In genomic region chr7:31100870-31101269, GRCh38 we compare ENCODE assay signal across 29 cellular contexts. TPM values are rescaled to one million over a fixed set of nuclear protein-coding genes. Genes with fewer than 3 reads are reported as not detected.
DNase-seq lines count a peak whose midpoint lies in the region; ATAC-seq and TF ChIP-seq lines count a peak whose summit lies in the region.
"Had no signal": no experiment of that assay in that cellular context is flagged by ENCODE, and none has a peak within 500 bp of the region (broad histone marks: within the 10 kb centered on the region; RNA-seq: fewer than 3 reads in every experiment).

No MANE protein-coding gene starts in this region.

- H3K4me1 Mint-ChIP-seq in T-helper 2 cell treated with Interferon-gamma antibody and Interleukin-4, amounts not matched to agents 5 μg/mL and 100 μg/mL, for 36 hours (ENCODE audit: low read depth): no peaks in the 10 kb centered on the region
- H3K4me1 Mint-ChIP-seq: CD4-positive, CD25-positive, alpha-beta regulatory T cell; GM23338 had no signal

- WGBS in stomach, 5 donors: 80 to 100% (median 84%) methylated on average over 1 to 3 of the region's 3 CpGs

- H3K36me3 ChIP-seq in RWPE2 (ENCODE audit: low read depth) (no peaks in the 10 kb centered on the region), stomach (no peaks in the 10 kb centered on the region)
- H3K36me3 ChIP-seq: BLaER1, HAP-1 had no signal

- no peak overlapping the region for H3K4me3 Mint-ChIP-seq in T-helper 2 cell treated with Interferon-gamma antibody and Interleukin-4, amounts not matched to agents 5 μg/mL and 100 μg/mL, for 36 hours
- H3K4me3 Mint-ChIP-seq: CD4-positive, CD25-positive, alpha-beta regulatory T cell; GM23338; HFFc6 had no signal

- no peaks in the 10 kb centered on the region for H3K4me1 ChIP-seq in RWPE2 (ENCODE audit: insufficient read depth, poor library complexity, severe bottlenecking)
- no peaks in the 10 kb centered on the region for H3K4me1 ChIP-seq in stomach
- H3K4me1 ChIP-seq: BLaER1, HAP-1 had no signal

- TF ChIP-seq CTCF in RWPE2 (IDR thresholded peaks at IDR 0.05; ENCODE audit: poor library complexity, severe bottlenecking) (no peak), stomach (IDR thresholded peaks at IDR 0.05) (no peak)

- no peak for TF ChIP-seq POLR2A in stomach (IDR thresholded peaks at IDR 0.05)

- H3K27me3 Mint-ChIP-seq in T-helper 2 cell treated with Interferon-gamma antibody and Interleukin-4, amounts not matched to agents 5 μg/mL and 100 μg/mL, for 36 hours (ENCODE audit: low read depth): no peaks in the 10 kb centered on the region

- H3K9me3 Mint-ChIP-seq in T-helper 2 cell treated with Interferon-gamma antibody and Interleukin-4, amounts not matched to agents 5 μg/mL and 100 μg/mL, for 36 hours: no peaks in the 10 kb centered on the region
- H3K9me3 Mint-ChIP-seq: GM23338, HFFc6 had no signal

- intact Hi-C loops in stomach (cut with DNase I; ENCODE audit: low total_unique reads) (no loop called here), left colon (cut with DNase I, micrococcal nuclease) (no loop called here)

- H3K9me3 ChIP-seq in RWPE2 (ENCODE audit: severe bottlenecking) (no peaks in the 10 kb centered on the region), stomach (no peaks in the 10 kb centered on the region)
- H3K9me3 ChIP-seq: BLaER1, HAP-1 had no signal

- TF ChIP-seq EP300 in stomach (IDR thresholded peaks at IDR 0.05): no peak

- H3K27me3 ChIP-seq in RWPE2 (ENCODE audit: insufficient read depth, poor library complexity, severe bottlenecking) (peaks cover 4% of the 10 kb centered on the region), stomach (peaks cover 0 to 29% (median 0%) of the 10 kb centered on the region in 3 donors)
- H3K27me3 ChIP-seq: BLaER1 had no signal

- H3K36me3 Mint-ChIP-seq in T-helper 2 cell treated with Interferon-gamma antibody and Interleukin-4, amounts not matched to agents 5 μg/mL and 100 μg/mL, for 36 hours (ENCODE audit: low read depth): no peaks in the 10 kb centered on the region
- H3K36me3 Mint-ChIP-seq: CD4-positive, CD25-positive, alpha-beta regulatory T cell had no signal

- DNase-seq in activated effector memory CD4-positive, alpha-beta T cell treated with anti-CD3 and anti-CD28 coated beads, Interleukin-2, amount 50 U/mL, for 16 hours: peak; percentile 17
- no peak for DNase-seq in activated effector memory CD4-positive, alpha-beta T cell treated with Interleukin-2 at 50 U/mL for 16 hours
- DNase-seq in RWPE2 (ENCODE audit: low spot score) (peak; percentile 19), mesenteric fat pad (ENCODE audit: low spot score) (peak; percentile 55), stomach (peak; percentile 5), left colon (no peak)
- DNase-seq in T-helper 2 cell treated with Interferon-gamma antibody and Interleukin-4, amounts not matched to agents 5 μg/mL and 100 μg/mL, for 36 hours (ENCODE audit: low spot score): no peak
- DNase-seq: CD4-positive, CD25-positive, alpha-beta regulatory T cell; Kasumi-1; NCI-H1092 treated with DMSO at 0.1 percent for 48 hours; NCI-H1436; NCI-H187; NCI-H2081 treated with DMSO at 0.1 percent for 48 hours; NCI-H2171; NCI-H226; NCI-H510A; NCI-H69; Right ventricle myocardium superior had no signal

- no peak overlapping the region for H3K27ac ChIP-seq in RWPE2 (ENCODE audit: poor library complexity, severe bottlenecking)
- no peak overlapping the region for H3K27ac ChIP-seq in stomach
- H3K27ac ChIP-seq: BLaER1 had no signal

- H3K27ac Mint-ChIP-seq in T-helper 2 cell treated with Interferon-gamma antibody and Interleukin-4, amounts not matched to agents 5 μg/mL and 100 μg/mL, for 36 hours: no peak overlapping the region
- H3K27ac Mint-ChIP-seq: CD4-positive, CD25-positive, alpha-beta regulatory T cell; GM23338; HFFc6 had no signal

- H3K4me3 ChIP-seq in RWPE2 (ENCODE audit: severe bottlenecking) (no peak overlapping the region), stomach (no peak overlapping the region)
- H3K4me3 ChIP-seq: BLaER1, GM23338, HAP-1, K562 had no signal

- ATAC-seq in RWPE2 (ENCODE audit: low read depth) (no peak), HG02884 (IDR thresholded peaks at IDR 0.05; ENCODE audit: unreplicated experiment) (no peak), left colon (no peak)
- ATAC-seq: GM23338, K562 had no signal

RNA-seq across cellular contexts. Expression of gene ADCYAP1R1, which starts 48.8 kb away (rescaled TPM):
- total RNA-seq in mesenteric fat pad (2.5 TPM), stomach (10 to 100 TPM in 1 of 5 donors, 1 to 10 TPM in 2, under 1 TPM in 2; 0.58 to 20.1 (median 4.8) TPM), left colon (1 to 10 TPM in 1 of 2 donors, under 1 TPM in 1; 0.31 to 1.5 TPM)
- polyA plus RNA-seq in stomach: under 1 TPM; 0.25 to 0.80 (median 0.31) TPM
- total RNA-seq: CD4-positive, CD25-positive, alpha-beta regulatory T cell; K562; M059J; PC-3; RPMI7951; SK-MEL-5 had no signal
- polyA plus RNA-seq: AG04450; CD4-positive, CD25-positive, alpha-beta regulatory T cell had no signal

Comparison
In these comparisons a context has a peak if more than half of its experiments do, and no peak if none do; other contexts are left out.
1. DNase-seq: peak in activated effector memory CD4-positive, alpha-beta T cell treated with anti-CD3 and anti-CD28 coated beads, Interleukin-2, amount 50 U/mL, for 16 hours (single experiment), RWPE2 (single experiment), mesenteric fat pad (single experiment) and stomach (single experiment); none in activated effector memory CD4-positive, alpha-beta T cell treated with Interleukin-2 at 50 U/mL for 16 hours (single experiment), T-helper 2 cell treated with Interferon-gamma antibody and Interleukin-4, amounts not matched to agents 5 μg/mL and 100 μg/mL, for 36 hours (single experiment) and left colon (0 of 2).